ENCODE assay signal across 8 cellular contexts in genomic region chr2:157327621-157328102, GRCh38. TPM values are rescaled to one million over a fixed set of nuclear protein-coding genes. Genes with fewer than 3 reads are reported as not detected.
DNase-seq lines count a peak whose midpoint lies in the region; ATAC-seq, FAIRE-seq and TF ChIP-seq lines count a peak whose summit lies in the region.

No MANE protein-coding gene starts in this region.

- CTCF ChIA-PET in PC-9 (lab: Charles Lee): interaction anchor here (0.5 to 0.9 kb wide), 2 partner anchors 8 to 164 kb away, joined by 3 read pairs; no protein-coding TSS in a partner anchor

- no peak overlapping the region for H2AFZ ChIP-seq in PC-9

- H3K4me3 ChIP-seq in PC-9 (no peak overlapping the region), fibroblast of mammary gland (ENCODE audit: control insufficient read depth, low read depth, low read length) (no peak overlapping the region)

- no peak overlapping the region for H3K4me2 ChIP-seq in PC-9

- no peaks in the 10 kb centered on the region for H3K36me3 Mint-ChIP-seq in neural crest cell (ENCODE audit: low read depth)

- no peaks in the 10 kb centered on the region for H3F3A ChIP-seq in PC-9 (ENCODE audit: insufficient read depth, low read depth)

- no TSS peak for BruUV-seq in PC-9 (replicated peaks; lab: Mats Ljungman, UMichigan)

- H3K79me2 ChIP-seq in PC-9 (ENCODE audit: low read depth): no peaks in the 10 kb centered on the region

- intact Hi-C loops in PC-9 (cut with micrococcal nuclease; ENCODE audit: unreplicated experiment): no loop called here

- ATAC-seq in GM21515 (IDR thresholded peaks at IDR 0.05; ENCODE audit: unreplicated experiment): peak; percentile 100

- no peaks in the 10 kb centered on the region for H3K27me3 ChIP-seq in PC-9 (ENCODE audit: insufficient read depth, low read depth)

- DNase-seq in DMS153 (lab: John Stamatoyannopoulos, UW) (peak; percentile 48), HTR-8/SVneo (ENCODE audit: insufficient read length, low spot score) (peak; percentile 58), PC-9 (peak in 1 of 2 experiments; percentile 51), fibroblast of mammary gland (ENCODE audit: low read depth) (peak; percentile 75), neural crest cell (ENCODE audit: low read depth, low spot score) (peak; percentile 77), stromal cell of bone marrow (ENCODE audit: low read depth) (peak; percentile 62)
- peak; percentile 93 for DNase-seq in activated T-cell treated with anti-CD3 and anti-CD28 coated beads, Interleukin-2, amount 50 U/mL, for 48 hours

- H3K9me3 Mint-ChIP-seq in neural crest cell: no peaks in the 10 kb centered on the region

- H3K27ac Mint-ChIP-seq in neural crest cell (ENCODE audit: unreplicated experiment): no peak overlapping the region

- no peaks in the 10 kb centered on the region for H3K9me3 ChIP-seq in PC-9 (ENCODE audit: insufficient read depth, low read depth)

- H3K9me2 ChIP-seq in PC-9 (ENCODE audit: insufficient read depth): no peaks in the 10 kb centered on the region

- H3K4me1 ChIP-seq in PC-9 (replicated peaks; ENCODE audit: insufficient read depth): no peaks in the 10 kb centered on the region

- no peaks in the 10 kb centered on the region for H4K20me1 ChIP-seq in PC-9 (ENCODE audit: insufficient read depth)

- H3K4me3 Mint-ChIP-seq in neural crest cell: no peak overlapping the region

- TF ChIP-seq CTCF in PC-9 (conservative IDR thresholded peaks at IDR 0.05) (peak; percentile 75), fibroblast of mammary gland (conservative IDR thresholded peaks at IDR 0.05; ENCODE audit: control insufficient read depth, insufficient read depth, low read depth, low read length) (peak; percentile 98), neural crest cell (conservative IDR thresholded peaks at IDR 0.05) (peak; percentile 86)

- FAIRE-seq in HTR-8/SVneo (lab: Jason Lieb, UNC): no peak

- peaks cover 46% of the 10 kb centered on the region for H3K27me3 Mint-ChIP-seq in neural crest cell (ENCODE audit: low read depth)

- no peak overlapping the region for H3K27ac ChIP-seq in PC-9

- H3K4me1 Mint-ChIP-seq in neural crest cell: peaks cover 15% of the 10 kb centered on the region

- POLR2A ChIA-PET in PC-9 (lab: Charles Lee; ENCODE audit: unreplicated experiment): no interaction called here

- no peaks in the 10 kb centered on the region for H3K36me3 ChIP-seq in PC-9 (ENCODE audit: low read depth)

RNA-seq across cellular contexts. Expression of gene ERMN, which starts 2.0 kb away (rescaled TPM):
- total RNA-seq in PC-9 (2021): not detected in 2 replicates
- 0.09 and 0.44 TPM in 2 replicates for total RNA-seq in neural crest cell
